In the genomic region with DNA sequence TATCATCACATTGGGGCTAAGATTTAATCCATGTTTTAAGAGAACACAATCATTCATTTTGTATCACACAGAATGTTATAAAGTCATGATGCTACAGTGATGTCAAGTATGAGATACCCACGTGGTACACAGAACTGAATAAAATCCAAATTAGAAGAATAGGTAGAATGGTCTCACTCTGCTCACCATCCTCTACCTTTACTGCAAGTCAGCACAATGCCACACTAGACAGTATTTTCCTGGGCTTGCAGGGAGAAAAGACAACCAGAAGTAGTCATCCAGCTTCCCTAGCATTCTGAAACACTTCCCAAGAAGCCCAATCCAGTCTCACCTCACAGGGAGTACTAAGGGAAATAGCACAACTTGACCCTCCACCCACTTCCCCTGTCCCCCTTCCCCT, we compare ENCODE assay signal across 28 cellular contexts.
"Had no signal": no experiment of that assay in that cellular context is flagged by ENCODE, and none has a peak within 500 bp of the region (broad histone marks: within the 10 kb centered on the region; RNA-seq: fewer than 3 reads in every experiment).

No MANE protein-coding gene starts in this region.

- H3K4me1 Mint-ChIP-seq: endodermal cell, mesothelial cell of epicardium, naive B cell had no signal

- DNase-seq: colonic mucosa; cortex of kidney; effector CD8-positive, alpha-beta T cell; effector memory CD8-positive, alpha-beta T cell; endodermal cell; erythroblast; esophagus squamous epithelium; foreskin fibroblast; foreskin melanocyte; gastrocnemius medialis; glutamatergic neuron; head of caudate nucleus; heart right ventricle; hippocampal formation; left cardiac atrium; left lung; left ventricle myocardium superior; lower lobe of right lung; mesenchymal stem cell; mucosa of descending colon; naive B cell had no signal

- H3K27ac Mint-ChIP-seq: dendritic cell treated with granulocyte-macrophage colony-stimulating factor and Interleukin-4, amounts not matched to agents 40 ng/mL and 50 ng/mL, for 4 days; effector memory CD8-positive, alpha-beta T cell; endodermal cell; mesothelial cell of epicardium; naive B cell had no signal

- H3K4me3 ChIP-seq: colonic mucosa, esophagus squamous epithelium, gastrocnemius medialis, heart right ventricle, left lung, lower lobe of right lung, mucosa of descending colon had no signal

- ATAC-seq: effector memory CD8-positive, alpha-beta T cell; esophagus mucosa; gastrocnemius medialis; heart right ventricle; left cardiac atrium; left lung; left ventricle myocardium superior; lower lobe of right lung; mucosa of descending colon had no signal

- H3K36me3 Mint-ChIP-seq: mesothelial cell of epicardium, naive B cell had no signal

- H3K27me3 ChIP-seq: colonic mucosa, esophagus squamous epithelium, gastrocnemius medialis, heart right ventricle, left lung had no signal

- H3K4me1 ChIP-seq: colonic mucosa, esophagus squamous epithelium, gastrocnemius medialis, heart right ventricle, left lung, lower lobe of right lung had no signal

- H3K4me3 Mint-ChIP-seq: dendritic cell treated with granulocyte-macrophage colony-stimulating factor and Interleukin-4, amounts not matched to agents 40 ng/mL and 50 ng/mL, for 4 days; effector memory CD8-positive, alpha-beta T cell; endodermal cell; mesothelial cell of epicardium; naive B cell had no signal

- FAIRE-seq: endometrium, islet of Langerhans, keratinocyte had no signal

- H3K36me3 ChIP-seq: colonic mucosa, esophagus squamous epithelium, gastrocnemius medialis, heart right ventricle, left lung, lower lobe of right lung had no signal

- H3K9me3 ChIP-seq: colonic mucosa, gastrocnemius medialis, lower lobe of right lung had no signal

- H3K27ac ChIP-seq: colonic mucosa, epithelial cell of prostate, esophagus squamous epithelium, gastrocnemius medialis, heart right ventricle, left lung, lower lobe of right lung had no signal

- H3K27me3 Mint-ChIP-seq: dendritic cell treated with granulocyte-macrophage colony-stimulating factor and Interleukin-4, amounts not matched to agents 40 ng/mL and 50 ng/mL, for 4 days; effector memory CD8-positive, alpha-beta T cell; naive B cell had no signal
